31 cellular contexts compared by ENCODE assay signal in genomic region chr20:34724172-34724571, GRCh38.
"Had no signal": no experiment of that assay in that cellular context is flagged by ENCODE, and none has a peak within 500 bp of the region (broad histone marks: within the 10 kb centered on the region; RNA-seq: fewer than 3 reads in every experiment).

No MANE protein-coding gene starts in this region.

- H3K4me1 Mint-ChIP-seq: brain had no signal

- DNase-seq: activated CD4-positive, alpha-beta memory T cell treated with anti-CD3 and anti-CD28 coated beads, Interleukin-2, amount 10 ng/mL, durations not matched to agents 7 days and 5 days; activated CD4-positive, alpha-beta T cell treated with anti-CD3 and anti-CD28 coated beads for 1 hour; activated CD4-positive, alpha-beta T cell treated with anti-CD3 and anti-CD28 coated beads for 48 hours; activated CD4-positive, CD25-positive, alpha-beta regulatory T cell; activated CD8-positive, alpha-beta memory T cell treated with anti-CD3 and anti-CD28 coated beads for 24 hours; activated CD8-positive, alpha-beta memory T cell treated with anti-CD3 and anti-CD28 coated beads, Interleukin-2, amount 10 ng/mL, durations not matched to agents 7 days and 5 days; activated CD8-positive, alpha-beta memory T cell treated with anti-CD3 and anti-CD28 coated beads, Interleukin-2, amount 50 U/mL, for 48 hours; activated effector memory CD4-positive, alpha-beta T cell treated with Interleukin-2 at 50 U/mL for 16 hours; activated naive CD4-positive, alpha-beta T cell treated with anti-CD3 and anti-CD28 coated beads, Interleukin-2, amount 10 ng/mL, durations not matched to agents 7 days and 5 days; activated naive CD8-positive, alpha-beta T cell treated with anti-CD3 and anti-CD28 coated beads, Interleukin-2, amount 50 U/mL, for 24 hours; activated T-cell treated with anti-CD3 and anti-CD28 coated beads, Interleukin-2, amount 50 U/mL, for 48 hours; anterior cingulate cortex; NCI-H1092 treated with DMSO at 0.1 percent for 48 hours; NCI-H1417; NCI-H187 treated with DMSO at 0.1 percent for 48 hours; NCI-H2081; NCI-H226; NCI-H446 treated with DMSO at 0.1 percent for 48 hours; NCI-H524; NCI-H69; NCI-H82; PC-3; Peyer's patch; RPMI8226; SHP77; SJCRH30; T1000; WERI-Rb-1 had no signal

- H3K27me3 Mint-ChIP-seq: activated CD4-positive, alpha-beta memory T cell treated with anti-CD3 and anti-CD28 coated beads, Interleukin-2, amount 10 ng/mL, durations not matched to agents 7 days and 5 days; activated CD8-positive, alpha-beta memory T cell treated with anti-CD3 and anti-CD28 coated beads, Interleukin-2, amount 10 ng/mL, durations not matched to agents 7 days and 5 days; activated naive CD4-positive, alpha-beta T cell treated with anti-CD3 and anti-CD28 coated beads, Interleukin-2, amount 10 ng/mL, durations not matched to agents 7 days and 5 days; activated naive CD8-positive, alpha-beta T cell; activated naive CD8-positive, alpha-beta T cell treated with anti-CD3 and anti-CD28 coated beads, Interleukin-2, amount 50 U/mL, for 24 hours; brain had no signal

- H3K4me3 ChIP-seq: Peyer's patch, SJCRH30, SK-N-MC had no signal

- H3K4me1 ChIP-seq: Peyer's patch, SJCRH30 had no signal

- H3K9me3 ChIP-seq: Peyer's patch, SJCRH30 had no signal

- H3K27ac ChIP-seq: Peyer's patch, SJCRH30, SK-N-MC, WERI-Rb-1 had no signal

- ATAC-seq: activated CD8-positive, alpha-beta memory T cell treated with anti-CD3 and anti-CD28 coated beads, Interleukin-2, amount 10 ng/mL, durations not matched to agents 7 days and 5 days; activated naive CD8-positive, alpha-beta T cell treated with anti-CD3 and anti-CD28 coated beads, Interleukin-2, amount 50 U/mL, for 24 hours; PC-3 had no signal

- H3K9me3 Mint-ChIP-seq: activated CD4-positive, alpha-beta memory T cell treated with anti-CD3 and anti-CD28 coated beads, Interleukin-2, amount 10 ng/mL, durations not matched to agents 7 days and 5 days; activated naive CD4-positive, alpha-beta T cell treated with anti-CD3 and anti-CD28 coated beads, Interleukin-2, amount 10 ng/mL, durations not matched to agents 7 days and 5 days; activated naive CD8-positive, alpha-beta T cell treated with anti-CD3 and anti-CD28 coated beads, Interleukin-2, amount 50 U/mL, for 24 hours; brain had no signal

- H3K27me3 ChIP-seq: Peyer's patch, SJCRH30 had no signal

- H3K4me3 Mint-ChIP-seq: activated CD4-positive, alpha-beta memory T cell treated with anti-CD3 and anti-CD28 coated beads, Interleukin-2, amount 10 ng/mL, durations not matched to agents 7 days and 5 days; activated CD8-positive, alpha-beta memory T cell treated with anti-CD3 and anti-CD28 coated beads, Interleukin-2, amount 10 ng/mL, durations not matched to agents 7 days and 5 days; activated naive CD4-positive, alpha-beta T cell treated with anti-CD3 and anti-CD28 coated beads, Interleukin-2, amount 10 ng/mL, durations not matched to agents 7 days and 5 days; activated naive CD8-positive, alpha-beta T cell; activated naive CD8-positive, alpha-beta T cell treated with anti-CD3 and anti-CD28 coated beads, Interleukin-2, amount 50 U/mL, for 24 hours; brain had no signal

- H3K27ac Mint-ChIP-seq: activated CD4-positive, alpha-beta memory T cell treated with anti-CD3 and anti-CD28 coated beads, Interleukin-2, amount 10 ng/mL, durations not matched to agents 7 days and 5 days; activated CD8-positive, alpha-beta memory T cell treated with anti-CD3 and anti-CD28 coated beads, Interleukin-2, amount 10 ng/mL, durations not matched to agents 7 days and 5 days; activated naive CD4-positive, alpha-beta T cell treated with anti-CD3 and anti-CD28 coated beads, Interleukin-2, amount 10 ng/mL, durations not matched to agents 7 days and 5 days; activated naive CD8-positive, alpha-beta T cell; activated naive CD8-positive, alpha-beta T cell treated with anti-CD3 and anti-CD28 coated beads, Interleukin-2, amount 50 U/mL, for 24 hours; brain had no signal
